In the genomic region with DNA sequence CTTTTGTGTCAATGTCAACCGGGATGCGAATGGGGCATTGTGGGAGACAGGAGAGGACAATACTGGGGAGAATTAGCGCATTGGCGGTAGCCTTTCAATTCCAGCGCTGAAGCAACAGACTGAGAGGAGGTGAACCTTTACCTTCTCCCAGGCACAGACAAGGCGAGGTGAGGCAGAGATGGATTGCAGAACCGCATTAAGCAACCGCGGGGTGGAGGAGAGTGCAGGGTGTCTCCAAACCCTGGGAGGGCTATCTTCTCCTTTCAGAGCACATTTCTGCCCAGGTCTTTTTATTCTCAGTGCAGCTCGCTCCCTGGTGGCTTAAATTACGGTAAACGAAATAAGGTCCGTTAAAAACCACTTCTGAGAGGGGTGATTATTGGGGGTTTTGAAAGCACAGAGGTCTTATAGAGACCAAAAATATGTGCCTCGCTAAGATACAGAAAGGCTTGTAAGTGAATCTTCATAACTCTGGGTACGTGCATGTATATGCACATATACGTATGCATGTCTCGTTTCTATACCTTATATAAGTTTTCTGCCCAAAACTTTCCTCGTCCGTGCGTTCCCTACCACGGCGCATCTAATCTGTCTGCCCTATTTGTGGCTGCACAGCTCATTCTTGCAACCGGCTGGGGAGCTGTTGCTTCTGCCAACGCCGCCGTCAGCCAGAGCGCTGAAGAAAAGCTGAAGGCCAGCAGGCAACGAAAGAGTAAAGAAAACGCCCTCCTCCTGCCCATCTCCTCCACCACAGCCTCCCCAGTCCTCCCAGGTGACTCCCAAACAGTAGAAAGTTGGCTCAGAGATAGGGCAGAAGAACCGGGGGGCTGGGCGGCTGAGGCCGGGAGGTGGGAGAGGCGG, we compare ENCODE assay signal across 2 cellular contexts.
A peak's percentile ranks its signal among the peaks of the same experiment; 100 is the strongest.
TF ChIP-seq lines count a peak whose summit lies in the region.

No MANE protein-coding gene starts in this region.

TF ChIP-seq in HEK293, 187 proteins besides CTCF, POLR2A, EP300 and RAD21:
- TF ChIP-seq, protein P1, sequence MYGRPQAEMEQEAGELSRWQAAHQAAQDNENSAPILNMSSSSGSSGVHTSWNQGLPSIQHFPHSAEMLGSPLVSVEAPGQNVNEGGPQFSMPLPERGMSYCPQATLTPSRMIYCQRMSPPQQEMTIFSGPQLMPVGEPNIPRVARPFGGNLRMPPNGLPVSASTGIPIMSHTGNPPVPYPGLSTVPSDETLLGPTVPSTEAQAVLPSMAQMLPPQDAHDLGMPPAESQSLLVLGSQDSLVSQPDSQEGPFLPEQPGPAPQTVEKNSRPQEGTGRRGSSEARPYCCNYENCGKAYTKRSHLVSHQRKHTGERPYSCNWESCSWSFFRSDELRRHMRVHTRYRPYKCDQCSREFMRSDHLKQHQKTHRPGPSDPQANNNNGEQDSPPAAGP (tag by site-specific recombination; IDR thresholded peaks at IDR 0.05), result no peak
- TF ChIP-seq WT1 (tag by site-specific recombination; IDR thresholded peaks at IDR 0.05) (0 out of 2 replicates have a peak, but pooled peaks have one; percentile 18), PRDM10 (tag by site-specific recombination; IDR thresholded peaks at IDR 0.05) (peak; percentile 78), GLIS1 (tag by site-specific recombination; IDR thresholded peaks at IDR 0.05) (0 out of 2 replicates have a peak, but pooled peaks have one; percentile 18), ZNF626 (tag by site-specific recombination; IDR thresholded peaks at IDR 0.05) (no peak), SCRT2 (tag by site-specific recombination; IDR thresholded peaks at IDR 0.05) (peak; percentile 61; the same call in 1 of the 2 replicates), ZNF501 (tag by site-specific recombination; IDR thresholded peaks at IDR 0.05) (no peak)

TF ChIP-seq in HepG2, 621 proteins besides CTCF, POLR2A, EP300 and RAD21 (continued from another document):
- TF ChIP-seq ZNF639 (CRISPR knock-in tag; conservative IDR thresholded peaks at IDR 0.05) (no peak), HDAC6 (IDR thresholded peaks at IDR 0.05; ENCODE audit: low read depth, low read length) (no peak), ZNF703 (CRISPR knock-in tag; IDR thresholded peaks at IDR 0.05; ENCODE audit: borderline replicate concordance) (no peak), ZNF841 (CRISPR knock-in tag; IDR thresholded peaks at IDR 0.05; ENCODE audit: borderline replicate concordance) (no peak), ZNF597 (CRISPR knock-in tag; IDR thresholded peaks at IDR 0.05) (no peak), CC2D1A (CRISPR knock-in tag; IDR thresholded peaks at IDR 0.05) (no peak), JUND (CRISPR knock-in tag; IDR thresholded peaks at IDR 0.05) (no peak), TBL1XR1 (IDR thresholded peaks at IDR 0.05; ENCODE audit: borderline replicate concordance, low read length, partially characterized antibody) (no peak)
- TF ChIP-seq, protein P2, sequence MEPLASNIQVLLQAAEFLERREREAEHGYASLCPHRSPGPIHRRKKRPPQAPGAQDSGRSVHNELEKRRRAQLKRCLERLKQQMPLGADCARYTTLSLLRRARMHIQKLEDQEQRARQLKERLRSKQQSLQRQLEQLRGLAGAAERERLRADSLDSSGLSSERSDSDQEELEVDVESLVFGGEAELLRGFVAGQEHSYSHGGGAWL (CRISPR knock-in tag; IDR thresholded peaks at IDR 0.05), result no peak
